Comparison of ENCODE assay signal across 20 cellular contexts in the genomic region with DNA sequence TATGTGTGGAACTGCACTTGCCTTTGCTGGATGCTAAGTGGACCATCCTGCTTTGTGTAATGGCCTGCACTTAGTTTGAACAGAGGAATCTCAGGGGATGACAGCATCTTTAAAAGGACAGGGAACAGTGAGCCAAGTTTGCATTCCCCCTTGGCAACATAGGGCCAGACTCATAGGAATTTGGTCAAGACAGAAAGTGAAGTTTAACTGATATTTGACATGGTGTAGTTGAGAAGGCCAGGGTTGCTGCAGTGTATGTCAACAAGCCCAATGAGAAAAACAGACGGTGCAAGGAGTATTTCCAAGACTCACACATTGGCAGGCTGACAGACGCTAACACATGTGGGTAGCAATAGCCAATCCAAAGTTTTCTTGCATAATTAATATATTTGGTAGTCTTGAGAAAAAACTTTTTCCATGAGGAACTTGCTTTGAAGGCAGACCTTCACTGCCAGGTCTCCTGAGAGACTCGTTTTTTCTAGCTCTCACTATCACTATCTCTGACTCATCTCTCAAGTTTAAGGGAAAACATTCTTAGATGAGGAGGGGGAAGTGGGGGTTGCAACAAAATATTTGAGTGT.
DNase-seq lines count a peak whose midpoint lies in the region; ATAC-seq, FAIRE-seq and TF ChIP-seq lines count a peak whose summit lies in the region.
"Had no signal": no experiment of that assay in that cellular context is flagged by ENCODE, and none has a peak within 500 bp of the region (broad histone marks: within the 10 kb centered on the region; RNA-seq: fewer than 3 reads in every experiment).

No MANE protein-coding gene starts in this region.

- peak; percentile 32 for ATAC-seq in IMR-90 (ENCODE audit: low read depth)
- peak; percentile 21 for ATAC-seq in stimulated activated memory B cell treated with anti-CD40 and anti-IgM and Interleukin-4, amounts not matched to agents 10 μg/mL and 1 μg/mL and 100 μg/mL, for 72 hours
- no peak for ATAC-seq in HepG2
- ATAC-seq in GM18502 (IDR thresholded peaks at IDR 0.05; ENCODE audit: poor library complexity, unreplicated experiment) = no peak
- ATAC-seq: mucosa of descending colon had no signal

- peak overlapping the region; percentile 6; the same call in 1 of the 2 replicates for H4K91ac ChIP-seq in IMR-90 (ENCODE audit: insufficient read depth, low read depth, low read length)

- H3K27ac ChIP-seq in IMR-90 (ENCODE audit: insufficient read depth, low read length) (no peak overlapping the region), HepG2 (ENCODE audit: extremely low read length, insufficient read depth, low read length) (no peak overlapping the region)
- H3K27ac ChIP-seq: WERI-Rb-1 had no signal

- CTCF ChIA-PET in IMR-90 (lab: Yijun Ruan, JAX) = interaction anchor here (0.6 kb wide), 1 partner anchor 553 kb away, joined by 4 read pairs; no protein-coding TSS in a partner anchor
- CTCF ChIA-PET in HepG2 (lab: Yijun Ruan, JAX; ENCODE audit: low intra/inter-chr PET ratio, low total read pairs) = no interaction called here

- POLR2A ChIA-PET in IMR-90 (lab: Charles Lee; ENCODE audit: unreplicated experiment) (no interaction called here), HepG2 (lab: Yijun Ruan, JAX) (no interaction called here)

- no peaks in the 10 kb centered on the region for H3K9me3 Mint-ChIP-seq in stimulated activated memory B cell treated with anti-CD40 and anti-IgM and Interleukin-4, amounts not matched to agents 10 μg/mL and 1 μg/mL and 100 μg/mL, for 72 hours
- H3K9me3 Mint-ChIP-seq: T-helper 1 cell treated with Interleukin-12 subunit alpha and Interleukin-12 subunit beta and Interleukin-4 antibody, amounts not matched to agents 30 μg/mL and 1 μg/mL, for 36 hours had no signal

- in situ Hi-C loops in IMR-90 (cut with MboI; ENCODE audit: low sequenced_read_pairs) (loop anchor here (25.0 kb wide), 1 partner anchor 796 kb away; no protein-coding TSS in a partner anchor), HepG2 (cut with HindIII; ENCODE audit: extremely low pct_ligation_motif_present, low pct_unique_long_range_greater_than_20kb) (no loop called here)

- intact Hi-C loops in IMR-90 (cut with micrococcal nuclease) = no loop called here
- intact Hi-C loops in HepG2 (cut with micrococcal nuclease; ENCODE audit: unreplicated experiment) = no loop called here

- H3K4me3 ChIP-seq in IMR-90 (ENCODE audit: insufficient read depth, low read depth, low read length) (no peak overlapping the region), fibroblast of mammary gland (ENCODE audit: control insufficient read depth, low read depth, low read length) (no peak overlapping the region), HepG2 (replicated peaks in 1 of 3; ENCODE audit: insufficient read depth in 1 of 3, low read depth in 2 of 3, low read length in 3 of 3) (no peak overlapping the region)
- H3K4me3 ChIP-seq: breast epithelium, mucosa of descending colon had no signal

- no peak overlapping the region for H3K56ac ChIP-seq in IMR-90 (ENCODE audit: extremely low read depth, insufficient read depth, low read length)

- no peak overlapping the region for H4K5ac ChIP-seq in IMR-90 (ENCODE audit: low read depth, low read length)

- no peak overlapping the region for H4K8ac ChIP-seq in IMR-90 (ENCODE audit: low read depth in 2 of 2, low read length in 2 of 2)

- no peaks in the 10 kb centered on the region for H3K36me3 Mint-ChIP-seq in stimulated activated memory B cell treated with anti-CD40 and anti-IgM and Interleukin-4, amounts not matched to agents 10 μg/mL and 1 μg/mL and 100 μg/mL, for 72 hours
- H3K36me3 Mint-ChIP-seq: CD4-positive, CD25-positive, alpha-beta regulatory T cell had no signal

- no peaks in the 10 kb centered on the region for H4K20me1 ChIP-seq in IMR-90 (ENCODE audit: insufficient read depth, low read length)
- H4K20me1 ChIP-seq in HepG2 (ENCODE audit: insufficient read depth, low read length) = no peaks in the 10 kb centered on the region

- H3K36me3 ChIP-seq in IMR-90 (ENCODE audit: control insufficient read depth, insufficient read depth, low read length) (no peaks in the 10 kb centered on the region), HepG2 (replicated peaks in 1 of 2; ENCODE audit: control insufficient read depth in 1 of 2, insufficient read depth in 2 of 2, low read length in 2 of 2) (no peaks in the 10 kb centered on the region)
- H3K36me3 ChIP-seq: breast epithelium, WERI-Rb-1 had no signal

- H3K4ac ChIP-seq in IMR-90 (ENCODE audit: low read depth, low read length) = no peak overlapping the region

- TF ChIP-seq EP300 in HepG2 (IDR thresholded peaks at IDR 0.05; ENCODE audit: low read depth in 2 of 2, low read length in 2 of 2) (no peak), HepG2 (CRISPR knock-in tag; IDR thresholded peaks at IDR 0.05; ENCODE audit: borderline replicate concordance) (no peak)

- no peaks in the 10 kb centered on the region for H3K79me1 ChIP-seq in IMR-90 (ENCODE audit: low read depth in 1 of 2, low read length in 2 of 2)

- no peak overlapping the region for H3K4me2 ChIP-seq in IMR-90 (ENCODE audit: low read depth, low read length)
- H3K4me2 ChIP-seq in HepG2 (ENCODE audit: low read depth, low read length) = no peak overlapping the region

- no peak for TF ChIP-seq CTCF in IMR-90 (conservative IDR thresholded peaks at IDR 0.05; ENCODE audit: low read depth, low read length)
- no peak for TF ChIP-seq CTCF in fibroblast of mammary gland (conservative IDR thresholded peaks at IDR 0.05; ENCODE audit: control insufficient read depth, insufficient read depth, low read depth, low read length)
- TF ChIP-seq CTCF in HepG2 (CRISPR knock-in tag; IDR thresholded peaks at IDR 0.05) = no peak

- no peak overlapping the region for H3K4me3 Mint-ChIP-seq in stimulated activated memory B cell treated with anti-CD40 and anti-IgM and Interleukin-4, amounts not matched to agents 10 μg/mL and 1 μg/mL and 100 μg/mL, for 72 hours
- H3K4me3 Mint-ChIP-seq: CD4-positive, CD25-positive, alpha-beta regulatory T cell; T-helper 1 cell treated with Interleukin-12 subunit alpha and Interleukin-12 subunit beta and Interleukin-4 antibody, amounts not matched to agents 30 μg/mL and 1 μg/mL, for 36 hours had no signal

- no peak overlapping the region for H3K23ac ChIP-seq in IMR-90 (ENCODE audit: low read depth, low read length)

- H2AFZ ChIP-seq in IMR-90 (replicated peaks; ENCODE audit: low read length, poor library complexity) (no peak overlapping the region), HepG2 (ENCODE audit: low read length) (no peak overlapping the region)

- no peaks in the 10 kb centered on the region; the same call in none of the 2 replicates for H3K9me1 ChIP-seq in IMR-90 (ENCODE audit: insufficient read depth, low read length)

- H2AK5ac ChIP-seq in IMR-90 (ENCODE audit: low read depth, low read length) = peak overlapping the region; percentile 13; the same call in 1 of the 2 replicates

- H2BK5ac ChIP-seq in IMR-90 (ENCODE audit: low read depth, low read length, poor library complexity, severe bottlenecking) = no peak overlapping the region

- DNase-seq in IMR-90 (peak; percentile 20), fibroblast of mammary gland (ENCODE audit: low read depth) (peak; percentile 69), islet precursor cell (peak; percentile 68), SHP77 treated with DMSO at 0.1 percent for 48 hours (lab: John Stamatoyannopoulos, UW) (no peak), HepG2 (ENCODE audit: low spot score) (no peak)
- DNase-seq in NK-92 treated with Interleukin-12 subunit alpha and Interleukin-12 subunit beta, amount 100 ng/mL, for 24 hours (lab: John Stamatoyannopoulos, UW) = no peak
- DNase-seq: activated CD4-positive, alpha-beta T cell treated with anti-CD3 and anti-CD28 coated beads, Interleukin-2, amount 50 U/mL, for 4 hours; activated CD8-positive, alpha-beta memory T cell treated with anti-CD3 and anti-CD28 coated beads, Interleukin-2, amount 50 U/mL, for 48 hours; CD4-positive, CD25-positive, alpha-beta regulatory T cell; mucosa of descending colon; NCI-H1417 treated with DMSO at 0.1 percent for 48 hours; NCI-H526; SIG-M5; stimulated activated CD8-positive, alpha-beta memory T cell treated with anti-CD3 and anti-CD28 coated beads, Interleukin-4, amount 100 ng/mL, for 48 hours; WERI-Rb-1 had no signal

- dilution Hi-C loops in IMR-90 (cut with HindIII; ENCODE audit: low sequenced_read_pairs, unreplicated experiment) = no loop called here

- TF ChIP-seq POLR2A in IMR-90 (IDR thresholded peaks at IDR 0.05; ENCODE audit: low read depth, low read length) (no peak), HepG2 (IDR thresholded peaks at IDR 0.05; ENCODE audit: insufficient read depth in 1 of 2, low read depth in 2 of 2, low read length in 2 of 2) (no peak)

- H3K27me3 ChIP-seq in IMR-90 (ENCODE audit: control insufficient read depth, insufficient read depth, low read length) (no peaks in the 10 kb centered on the region), HepG2 (ENCODE audit: control insufficient read depth in 1 of 2, insufficient read depth in 2 of 2, low read length in 2 of 2) (no peaks in the 10 kb centered on the region)
- H3K27me3 ChIP-seq: breast epithelium had no signal

- H3K4me1 ChIP-seq in IMR-90 (ENCODE audit: control insufficient read depth, insufficient read depth, low read length) = peaks cover 5% of the 10 kb centered on the region; the same call in 1 of the 2 replicates
- no peaks in the 10 kb centered on the region for H3K4me1 ChIP-seq in HepG2 (ENCODE audit: insufficient read depth, low read length)
- H3K4me1 ChIP-seq: breast epithelium had no signal

- H3K18ac ChIP-seq in IMR-90 (ENCODE audit: low read depth, low read length) = no peak overlapping the region

- H2BK120ac ChIP-seq in IMR-90 (ENCODE audit: low read depth, low read length) = no peak overlapping the region

- FAIRE-seq in HepG2 (lab: Jason Lieb, UNC) = no peak
- FAIRE-seq: endothelial cell of umbilical vein had no signal

- WGBS in IMR-90 (ENCODE audit: extremely low coverage in 2 of 2, insufficient read length in 1 of 2), 2 experiments = no CpG with 5 or more reads among the region's 3 CpGs
- 78% methylated on average over 3 of the region's 3 CpGs for WGBS in HepG2 (ENCODE audit: low lambda C conversion rate)

- H3K4me1 Mint-ChIP-seq in stimulated activated memory B cell treated with anti-CD40 and anti-IgM and Interleukin-4, amounts not matched to agents 10 μg/mL and 1 μg/mL and 100 μg/mL, for 72 hours = no peaks in the 10 kb centered on the region
- H3K4me1 Mint-ChIP-seq: CD4-positive, CD25-positive, alpha-beta regulatory T cell had no signal

- H3K9ac ChIP-seq in IMR-90 (ENCODE audit: low read depth, low read length) = no peak overlapping the region
- H3K9ac ChIP-seq in HepG2 (ENCODE audit: insufficient read depth, low read depth, low read length) = no peak overlapping the region

- no peaks in the 10 kb centered on the region for H3K9me3 ChIP-seq in IMR-90 (ENCODE audit: control insufficient read depth, insufficient read depth, low read length)
- H3K9me3 ChIP-seq in HepG2 (ENCODE audit: low read length) = no peaks in the 10 kb centered on the region
- H3K9me3 ChIP-seq: breast epithelium, mucosa of descending colon had no signal

- peak overlapping the region; percentile 8; the same call in 1 of the 2 replicates for H2BK20ac ChIP-seq in IMR-90 (ENCODE audit: low read depth, low read length)

- peaks cover 13% of the 10 kb centered on the region for H3K27me3 Mint-ChIP-seq in stimulated activated memory B cell treated with anti-CD40 and anti-IgM and Interleukin-4, amounts not matched to agents 10 μg/mL and 1 μg/mL and 100 μg/mL, for 72 hours

- BruUV-seq in IMR-90 (replicated peaks; lab: Mats Ljungman, UMichigan) (no TSS peak), HepG2 (replicated peaks; lab: Mats Ljungman, UMichigan) (no TSS peak)

- H2AK9ac ChIP-seq in IMR-90 (replicated peaks; ENCODE audit: low read depth, low read length, poor library complexity) = no peak overlapping the region

- no peaks in the 10 kb centered on the region for H3K79me2 ChIP-seq in HepG2 (ENCODE audit: insufficient read depth, low read length)

- no peak overlapping the region for H2BK15ac ChIP-seq in IMR-90 (ENCODE audit: low read depth, low read length)

- H3K27ac Mint-ChIP-seq in stimulated activated memory B cell treated with anti-CD40 and anti-IgM and Interleukin-4, amounts not matched to agents 10 μg/mL and 1 μg/mL and 100 μg/mL, for 72 hours = no peak overlapping the region
- H3K27ac Mint-ChIP-seq: CD4-positive, CD25-positive, alpha-beta regulatory T cell; T-helper 1 cell treated with Interleukin-12 subunit alpha and Interleukin-12 subunit beta and Interleukin-4 antibody, amounts not matched to agents 30 μg/mL and 1 μg/mL, for 36 hours had no signal

- H3K14ac ChIP-seq in IMR-90 (replicated peaks; ENCODE audit: low read depth, low read length) = 0 out of 2 replicates have a peak overlapping the region, but pooled peaks have one; percentile 37

- TF ChIP-seq RAD21 in IMR-90 (IDR thresholded peaks at IDR 0.05; ENCODE audit: low read length) = no peak
- TF ChIP-seq RAD21 in HepG2 (CRISPR knock-in tag; IDR thresholded peaks at IDR 0.05) = no peak

Comparison
In these comparisons a context has a peak if more than half of its experiments do, and no peak if none do; other contexts are left out.
1. ATAC-seq: peak in IMR-90 (single experiment) and stimulated activated memory B cell treated with anti-CD40 and anti-IgM and Interleukin-4, amounts not matched to agents 10 μg/mL and 1 μg/mL and 100 μg/mL, for 72 hours (single experiment); none in HepG2 (single experiment) and GM18502 (single experiment).
2. DNase-seq: peak in IMR-90 (single experiment), fibroblast of mammary gland (single experiment) and islet precursor cell (single experiment); none in SHP77 treated with DMSO at 0.1 percent for 48 hours (single experiment), NK-92 treated with Interleukin-12 subunit alpha and Interleukin-12 subunit beta, amount 100 ng/mL, for 24 hours (single experiment) and HepG2 (single experiment).